In genomic region chr16:23258919-23259237, GRCh38 we compare ENCODE assay signal across 26 cellular contexts. TPM values are rescaled to one million over a fixed set of nuclear protein-coding genes. Genes with fewer than 3 reads are reported as not detected.
"Had no signal": no experiment of that assay in that cellular context is flagged by ENCODE, and none has a peak within 500 bp of the region (broad histone marks: within the 10 kb centered on the region; RNA-seq: fewer than 3 reads in every experiment).

No MANE protein-coding gene starts in this region.

- H3K27me3 ChIP-seq: adrenal gland, tibial nerve had no signal

- DNase-seq: activated CD4-positive, CD25-positive, alpha-beta regulatory T cell treated with anti-CD3 and anti-CD28 coated beads, Interleukin-2, amount 50 U/mL, for 72 hours; activated CD8-positive, alpha-beta memory T cell treated with anti-CD3 and anti-CD28 coated beads for 24 hours; activated CD8-positive, alpha-beta memory T cell treated with anti-CD3 and anti-CD28 coated beads, Interleukin-2, amount 50 U/mL, for 48 hours; activated effector memory CD4-positive, alpha-beta T cell treated with anti-CD3 and anti-CD28 coated beads, Interleukin-2, amount 50 U/mL, for 16 hours; activated naive CD4-positive, alpha-beta T cell treated with anti-CD3 and anti-CD28 coated beads, Interleukin-2, amount 50 U/mL, for 16 hours; activated T-cell treated with anti-CD3 and anti-CD28 coated beads, Interleukin-2, amount 50 U/mL, for 72 hours; adrenal gland; effector CD8-positive, alpha-beta T cell; foreskin melanocyte; hypothalamus; islet precursor cell; midbrain; occipital lobe; stimulated activated CD4-positive, alpha-beta T cell treated with anti-CD3 and anti-CD28 coated beads, Interleukin-12 subunit alpha, Interleukin-12 subunit beta, amount 100 ng/mL, for 4 hours; stimulated activated CD4-positive, alpha-beta T cell treated with anti-CD3 and anti-CD28 coated beads, Interleukin-1b, Interleukin-23, amount 100 ng/mL, for 48 hours; stimulated activated naive CD4-positive, alpha-beta T cell treated with Interleukin-2 at 50 U/mL for 16 hours; substantia nigra had no signal

- H3K36me3 ChIP-seq: adrenal gland, tibial nerve had no signal

- ATAC-seq: activated T-cell treated with anti-CD3 and anti-CD28 coated beads, Interleukin-2, amount 50 U/mL, for 72 hours; left lobe of liver had no signal

- H3K27ac ChIP-seq: adrenal gland, tibial nerve had no signal

- H3K9me3 ChIP-seq: adrenal gland had no signal

- H3K27ac Mint-ChIP-seq: activated T-cell treated with anti-CD3 and anti-CD28 coated beads, Interleukin-2, amount 50 U/mL, for 72 hours; dendritic cell treated with granulocyte-macrophage colony-stimulating factor and Interleukin-4, amounts not matched to agents 40 ng/mL and 50 ng/mL, for 4 days; T-helper 1 cell treated with Interleukin-12 subunit alpha and Interleukin-12 subunit beta and Interleukin-4 antibody, amounts not matched to agents 30 μg/mL and 1 μg/mL, for 36 hours had no signal

- H3K9me3 Mint-ChIP-seq: activated T-cell treated with anti-CD3 and anti-CD28 coated beads, Interleukin-2, amount 50 U/mL, for 72 hours; dendritic cell treated with granulocyte-macrophage colony-stimulating factor and Interleukin-4, amounts not matched to agents 40 ng/mL and 50 ng/mL, for 4 days; T-helper 1 cell treated with Interleukin-12 subunit alpha and Interleukin-12 subunit beta and Interleukin-4 antibody, amounts not matched to agents 30 μg/mL and 1 μg/mL, for 36 hours had no signal

- H3K4me3 ChIP-seq: adrenal gland, lung, tibial nerve had no signal

- FAIRE-seq: astrocyte had no signal

- H3K4me3 Mint-ChIP-seq: activated T-cell treated with anti-CD3 and anti-CD28 coated beads, Interleukin-2, amount 50 U/mL, for 72 hours; dendritic cell treated with granulocyte-macrophage colony-stimulating factor and Interleukin-4, amounts not matched to agents 40 ng/mL and 50 ng/mL, for 4 days; T-helper 1 cell treated with Interleukin-12 subunit alpha and Interleukin-12 subunit beta and Interleukin-4 antibody, amounts not matched to agents 30 μg/mL and 1 μg/mL, for 36 hours had no signal

- H3K4me1 ChIP-seq: adrenal gland, tibial nerve had no signal

RNA-seq across cellular contexts. Expression of gene SCNN1B, which starts 43.2 kb away (rescaled TPM):
- total RNA-seq: activated T-cell treated with anti-CD3 and anti-CD28 coated beads, Interleukin-2, amount 50 U/mL, for 72 hours; astrocyte; cerebellum; fibroblast of lung; myocyte; occipital lobe had no signal
